1 cellular context compared by ENCODE assay signal in the genomic region with DNA sequence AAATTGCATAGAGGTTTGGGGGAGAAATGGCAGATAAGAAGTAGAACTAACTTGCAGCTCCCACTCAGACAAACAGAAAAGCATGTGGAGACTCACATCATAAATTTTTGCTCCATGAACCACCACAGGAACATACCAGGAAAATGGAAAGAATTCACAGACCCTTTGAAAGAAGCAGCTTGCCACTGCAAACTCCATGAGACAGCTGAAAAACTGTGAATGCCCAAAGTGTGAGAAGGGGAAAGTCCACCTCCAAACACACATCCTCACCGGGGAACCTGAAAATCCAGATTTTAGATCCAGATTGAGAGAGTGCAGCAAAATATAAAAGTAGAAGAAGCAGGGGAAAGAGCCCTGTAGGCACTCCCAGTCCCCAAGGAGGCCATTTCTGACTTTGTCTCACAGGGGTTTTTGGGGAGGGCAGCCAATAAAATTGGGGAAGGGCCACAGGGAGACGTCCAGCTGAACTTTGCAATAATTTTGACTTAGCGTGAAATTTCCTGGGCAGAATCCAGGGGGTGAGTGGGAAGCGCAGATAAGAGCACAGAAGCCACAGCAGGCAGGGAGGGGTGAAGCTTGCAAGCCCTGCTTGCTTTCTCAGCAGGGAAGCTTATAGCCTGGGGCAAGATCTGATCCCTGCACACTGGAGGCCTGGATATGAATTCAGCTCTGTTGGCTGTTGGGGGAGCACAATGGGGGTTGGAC.
TF ChIP-seq lines count a peak whose summit lies in the region.

No MANE protein-coding gene starts in this region.

TF ChIP-seq in HepG2, 621 proteins besides CTCF, POLR2A, EP300 and RAD21 (continued from another document):
- TF ChIP-seq, protein P1, sequence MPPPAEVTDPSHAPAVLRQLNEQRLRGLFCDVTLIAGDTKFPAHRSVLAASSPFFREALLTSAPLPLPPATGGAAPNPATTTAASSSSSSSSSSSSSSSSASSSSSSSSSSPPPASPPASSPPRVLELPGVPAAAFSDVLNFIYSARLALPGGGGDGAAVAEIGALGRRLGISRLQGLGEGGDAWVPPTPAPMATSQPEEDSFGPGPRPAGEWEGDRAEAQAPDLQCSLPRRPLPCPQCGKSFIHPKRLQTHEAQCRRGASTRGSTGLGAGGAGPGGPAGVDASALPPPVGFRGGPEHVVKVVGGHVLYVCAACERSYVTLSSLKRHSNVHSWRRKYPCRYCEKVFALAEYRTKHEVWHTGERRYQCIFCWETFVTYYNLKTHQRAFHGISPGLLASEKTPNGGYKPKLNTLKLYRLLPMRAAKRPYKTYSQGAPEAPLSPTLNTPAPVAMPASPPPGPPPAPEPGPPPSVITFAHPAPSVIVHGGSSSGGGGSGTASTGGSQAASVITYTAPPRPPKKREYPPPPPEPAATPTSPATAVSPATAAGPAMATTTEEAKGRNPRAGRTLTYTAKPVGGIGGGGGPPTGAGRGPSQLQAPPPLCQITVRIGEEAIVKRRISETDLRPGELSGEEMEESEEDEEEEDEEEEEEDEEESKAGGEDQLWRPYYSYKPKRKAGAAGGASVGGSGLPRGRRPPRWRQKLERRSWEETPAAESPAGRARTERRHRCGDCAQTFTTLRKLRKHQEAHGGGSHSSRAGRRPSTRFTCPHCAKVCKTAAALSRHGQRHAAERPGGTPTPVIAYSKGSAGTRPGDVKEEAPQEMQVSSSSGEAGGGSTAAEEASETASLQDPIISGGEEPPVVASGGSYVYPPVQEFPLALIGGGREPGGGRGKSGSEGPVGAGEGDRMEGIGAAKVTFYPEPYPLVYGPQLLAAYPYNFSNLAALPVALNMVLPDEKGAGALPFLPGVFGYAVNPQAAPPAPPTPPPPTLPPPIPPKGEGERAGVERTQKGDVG (CRISPR knock-in tag; IDR thresholded peaks at IDR 0.05; ENCODE audit: borderline replicate concordance), result no peak
- TF ChIP-seq, protein P2, sequence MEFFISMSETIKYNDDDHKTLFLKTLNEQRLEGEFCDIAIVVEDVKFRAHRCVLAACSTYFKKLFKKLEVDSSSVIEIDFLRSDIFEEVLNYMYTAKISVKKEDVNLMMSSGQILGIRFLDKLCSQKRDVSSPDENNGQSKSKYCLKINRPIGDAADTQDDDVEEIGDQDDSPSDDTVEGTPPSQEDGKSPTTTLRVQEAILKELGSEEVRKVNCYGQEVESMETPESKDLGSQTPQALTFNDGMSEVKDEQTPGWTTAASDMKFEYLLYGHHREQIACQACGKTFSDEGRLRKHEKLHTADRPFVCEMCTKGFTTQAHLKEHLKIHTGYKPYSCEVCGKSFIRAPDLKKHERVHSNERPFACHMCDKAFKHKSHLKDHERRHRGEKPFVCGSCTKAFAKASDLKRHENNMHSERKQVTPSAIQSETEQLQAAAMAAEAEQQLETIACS (CRISPR knock-in tag; IDR thresholded peaks at IDR 0.05), result no peak
- TF ChIP-seq CBX2 (IDR thresholded peaks at IDR 0.05; ENCODE audit: low read depth, low read length), result no peak
- no peak for TF ChIP-seq CBX2 (CRISPR knock-in tag; IDR thresholded peaks at IDR 0.05; ENCODE audit: low read depth)
